ENCODE assay signal across 7 cellular contexts in the genomic region with DNA sequence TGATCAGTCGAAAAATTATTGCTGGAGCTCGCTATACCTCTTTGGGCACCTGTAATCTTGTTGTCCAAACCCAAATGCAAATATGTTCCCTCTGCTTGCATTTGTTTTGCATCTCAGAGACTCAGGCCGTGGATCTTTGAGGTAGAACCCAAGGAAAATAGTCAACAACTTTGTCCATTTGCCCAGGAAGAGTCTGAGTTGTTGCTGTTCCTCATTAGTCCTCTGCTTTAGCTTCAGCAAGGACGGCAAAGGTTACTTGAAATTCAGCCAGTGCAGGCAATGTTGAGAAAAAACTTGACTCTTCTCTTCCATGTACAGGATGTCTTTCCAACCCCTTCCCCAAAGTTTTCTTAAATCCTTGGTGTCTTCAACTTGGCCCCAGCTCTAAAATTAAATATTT. TPM values are rescaled to one million over a fixed set of nuclear protein-coding genes. Genes with fewer than 3 reads are reported as not detected.
DNase-seq lines count a peak whose midpoint lies in the region; ATAC-seq, FAIRE-seq and TF ChIP-seq lines count a peak whose summit lies in the region.

No MANE protein-coding gene starts in this region.

- ATAC-seq in pancreas (peak in 3 of 4 donors; percentile 5 to 20 (median 6)), GM21576 (IDR thresholded peaks at IDR 0.05; ENCODE audit: unreplicated experiment) (no peak), HG02798 (IDR thresholded peaks at IDR 0.05; ENCODE audit: poor library complexity, unreplicated experiment) (no peak), HG02970 (IDR thresholded peaks at IDR 0.05; ENCODE audit: low FRiP score, unreplicated experiment) (no peak)

- TF ChIP-seq CTCF in ascending aorta (IDR thresholded peaks at IDR 0.05): no peak
- no peak for TF ChIP-seq CTCF in pancreas (IDR thresholded peaks at IDR 0.05)

- H3K9me3 ChIP-seq in ascending aorta: no peaks in the 10 kb centered on the region
- no peaks in the 10 kb centered on the region for H3K9me3 ChIP-seq in pancreas

- H3K27ac ChIP-seq in ascending aorta (peak overlapping the region; percentile 84 to 89), pancreas (peak overlapping the region; percentile 90 to 93 (median 93)), urinary bladder (ENCODE audit: low read depth) (peak overlapping the region; percentile 92)

- FAIRE-seq in pancreas (lab: Jason Lieb, UNC): no peak

- no peaks in the 10 kb centered on the region for H3K27me3 ChIP-seq in ascending aorta
- H3K27me3 ChIP-seq in pancreas: no peaks in the 10 kb centered on the region

- H3K4me1 ChIP-seq in ascending aorta (peaks cover 7 to 43% of the 10 kb centered on the region in 2 donors), pancreas (peaks cover 43 to 48% (median 47%) of the 10 kb centered on the region in 3 donors), urinary bladder (ENCODE audit: insufficient read depth) (peaks cover 3% of the 10 kb centered on the region)

- H3K36me3 ChIP-seq in ascending aorta (no peaks in the 10 kb centered on the region), pancreas (no peaks in the 10 kb centered on the region), urinary bladder (ENCODE audit: insufficient read depth) (peaks cover 3% of the 10 kb centered on the region)

- H3K4me3 ChIP-seq in ascending aorta: peak overlapping the region in 1 of 2 donors; percentile 14
- peak overlapping the region in 1 of 4 donors; percentile 5 for H3K4me3 ChIP-seq in pancreas
- no peak overlapping the region for H3K4me3 ChIP-seq in urinary bladder (ENCODE audit: low read depth, low read length)

- 14 to 20% methylated on average over 4 of the region's 4 CpGs for WGBS in pancreas, 2 donors
- WGBS in urinary bladder: 44% methylated on average over 4 of the region's 4 CpGs

- intact Hi-C loops in ascending aorta (cut with DNase I) (loop anchor here (1.0 kb wide), 1 partner anchor 58 kb away; no protein-coding TSS in a partner anchor), pancreas (cut with DNase I) (loop anchor here in 1 of 3 donors (10.0 kb wide), 1 partner anchor 54 kb away; no protein-coding TSS in a partner anchor)

- no peak for DNase-seq in ascending aorta (ENCODE audit: low spot score in 2 of 2)
- DNase-seq in fibroblast of gingiva (ENCODE audit: low read depth): peak; percentile 32
- no peak for DNase-seq in pancreas

RNA-seq across cellular contexts. Expression of gene PDK4, which starts 45.8 kb away (rescaled TPM):
- total RNA-seq in ascending aorta (227 TPM), pancreas (100 to 1,000 TPM in 1 of 6 donors, 10 to 100 TPM in 5; 20.4 to 679 (median 53.0) TPM), urinary bladder (16.4 TPM)
- polyA plus RNA-seq in pancreas (10 to 100 TPM; 71.3 to 71.7 TPM), urinary bladder (183 TPM)

Comparison
In these comparisons a context has a peak if more than half of its experiments do, and no peak if none do; other contexts are left out.
1. ATAC-seq: peak in pancreas (3 of 4); none in GM21576 (single experiment), HG02798 (single experiment) and HG02970 (single experiment).
2. Peak in every context shown above with its lines, with median percentiles within 50 percentile points of each other: H3K27ac ChIP-seq.